ENCODE assay signal across 8 cellular contexts in genomic region chr9:136741885-136742568, GRCh38. TPM values are rescaled to one million over a fixed set of nuclear protein-coding genes. Genes with fewer than 3 reads are reported as not detected.
DNase-seq lines count a peak whose midpoint lies in the region; ATAC-seq and TF ChIP-seq lines count a peak whose summit lies in the region.
"Had no signal": no experiment of that assay in that cellular context is flagged by ENCODE, and none has a peak within 500 bp of the region (broad histone marks: within the 10 kb centered on the region; RNA-seq: fewer than 3 reads in every experiment).

No MANE protein-coding gene starts in this region.

- DNase-seq in GM10248 (ENCODE audit: extremely low spot score) = peak; percentile 88
- peak; percentile 61 for DNase-seq in activated naive CD8-positive, alpha-beta T cell treated with anti-CD3 and anti-CD28 coated beads, Interleukin-2, amount 10 ng/mL, durations not matched to agents 7 days and 5 days
- no peak for DNase-seq in psoas muscle
- no peak for DNase-seq in NCI-H2227 treated with DMSO at 0.1 percent for 48 hours (lab: John Stamatoyannopoulos, UW)
- DNase-seq in erythroblast (lab: John Stamatoyannopoulos, UW) = no peak
- no peak for DNase-seq in globus pallidus (ENCODE audit: low spot score)

- peak overlapping the region; percentile 58 for H3K4me3 Mint-ChIP-seq in activated naive CD8-positive, alpha-beta T cell treated with anti-CD3 and anti-CD28 coated beads, Interleukin-2, amount 10 ng/mL, durations not matched to agents 7 days and 5 days

- H3K9me3 ChIP-seq in HEK293 (ENCODE audit: control insufficient read depth, insufficient read depth, low read depth, low read length) (no peaks in the 10 kb centered on the region), psoas muscle (no peaks in the 10 kb centered on the region)

- peaks cover 4% of the 10 kb centered on the region for H3K4me1 Mint-ChIP-seq in activated naive CD8-positive, alpha-beta T cell treated with anti-CD3 and anti-CD28 coated beads, Interleukin-2, amount 10 ng/mL, durations not matched to agents 7 days and 5 days

- H3K9me3 Mint-ChIP-seq in activated naive CD8-positive, alpha-beta T cell treated with anti-CD3 and anti-CD28 coated beads, Interleukin-2, amount 10 ng/mL, durations not matched to agents 7 days and 5 days = no peaks in the 10 kb centered on the region

- CTCF ChIA-PET in GM10248 (lab: Yijun Ruan, JAX) = interaction anchor here (0.7 to 3.4 kb wide), 10 partner anchors 9 to 495 kb away, joined by 3 to 27 read pairs (median 3); partner anchors contain the start of gene LCN8
- CTCF ChIA-PET in HEK293 (lab: Yijun Ruan, JAX) = interaction anchor here (0.7 to 1.2 kb wide), 2 partner anchors 13 to 16 kb away, joined by 6 to 14 read pairs; partner anchors contain the start of gene LCN8

- POLR2A ChIA-PET in GM10248 (lab: Yijun Ruan, JAX) = interaction anchor here (1.4 to 1.5 kb wide), 2 partner anchors 12 to 14 kb away, joined by 6 to 18 read pairs; no protein-coding TSS in a partner anchor
- POLR2A ChIA-PET in HEK293 (lab: Yijun Ruan, JAX) = interaction anchor here (2.3 kb wide), 1 partner anchor 13 kb away, joined by 7 read pairs; no protein-coding TSS in a partner anchor
- POLR2A ChIA-PET in activated naive CD8-positive, alpha-beta T cell treated with anti-CD3 and anti-CD28 coated beads, Interleukin-2, amount 10 ng/mL, durations not matched to agents 7 days and 5 days (lab: Charles Lee) = interaction anchor here (0.6 to 3.9 kb wide), 3 partner anchors 12 to 26 kb away, joined by 3 to 20 read pairs (median 6); no protein-coding TSS in a partner anchor

- H3K27me3 Mint-ChIP-seq in activated naive CD8-positive, alpha-beta T cell treated with anti-CD3 and anti-CD28 coated beads, Interleukin-2, amount 10 ng/mL, durations not matched to agents 7 days and 5 days = no peaks in the 10 kb centered on the region

- H3K27ac ChIP-seq in HEK293 (ENCODE audit: extremely low read depth, low read depth, low read length) (no peak overlapping the region), psoas muscle (no peak overlapping the region)

- no peak for TF ChIP-seq POLR2A in erythroblast (IDR thresholded peaks at IDR 0.05; ENCODE audit: low read length)

- H3K4me3 ChIP-seq in HEK293 (ENCODE audit: low read depth, low read length) = no peak overlapping the region
- no peak overlapping the region for H3K4me3 ChIP-seq in psoas muscle

- H3K36me3 Mint-ChIP-seq in activated naive CD8-positive, alpha-beta T cell treated with anti-CD3 and anti-CD28 coated beads, Interleukin-2, amount 10 ng/mL, durations not matched to agents 7 days and 5 days = no peaks in the 10 kb centered on the region

- H3K27me3 ChIP-seq in psoas muscle (ENCODE audit: insufficient read depth in 3 of 3, low read length in 2 of 3) = peaks cover 0 to 45% (median 16%) of the 10 kb centered on the region in 3 donors

- H3K36me3 ChIP-seq in HEK293 (ENCODE audit: control insufficient read depth in 2 of 2, insufficient read depth in 1 of 2, low read length in 2 of 2) (no peaks in the 10 kb centered on the region), psoas muscle (ENCODE audit: insufficient read depth in 1 of 2, low read depth in 1 of 2) (no peaks in the 10 kb centered on the region)

- no peak overlapping the region for H3K27ac Mint-ChIP-seq in activated naive CD8-positive, alpha-beta T cell treated with anti-CD3 and anti-CD28 coated beads, Interleukin-2, amount 10 ng/mL, durations not matched to agents 7 days and 5 days

- 24 to 33% (median 30%) methylated on average over 24 to 32 of the region's 32 CpGs for WGBS in psoas muscle, 3 donors

- intact Hi-C loops in psoas muscle (cut with DNase I) = no loop called here

- H3K4me1 ChIP-seq in HEK293 (ENCODE audit: control insufficient read depth, insufficient read depth, low read length) (no peaks in the 10 kb centered on the region), psoas muscle (no peaks in the 10 kb centered on the region)

- TF ChIP-seq CTCF in GM10248 (IDR thresholded peaks at IDR 0.05; ENCODE audit: control extremely low read depth, extremely low read depth, low read depth, missing control alignments) = no peak
- no peak for TF ChIP-seq CTCF in HEK293 (tag by site-specific recombination; IDR thresholded peaks at IDR 0.05)
- no peak for TF ChIP-seq CTCF in psoas muscle (IDR thresholded peaks at IDR 0.05)

- ATAC-seq in activated naive CD8-positive, alpha-beta T cell treated with anti-CD3 and anti-CD28 coated beads, Interleukin-2, amount 10 ng/mL, durations not matched to agents 7 days and 5 days (ENCODE audit: low read depth) = peak; percentile 67
- peak in 3 of 4 donors; percentile 15 to 38 (median 16) for ATAC-seq in psoas muscle

TF ChIP-seq in HEK293, 187 proteins besides CTCF, POLR2A, EP300 and RAD21:
- TF ChIP-seq ZIC2 (tag by site-specific recombination; IDR thresholded peaks at IDR 0.05) (0 out of 2 replicates have a peak, but pooled peaks have one; percentile 30), ZNF785 (tag by site-specific recombination; IDR thresholded peaks at IDR 0.05) (no peak), EGR2 (tag by site-specific recombination; IDR thresholded peaks at IDR 0.05; ENCODE audit: low read depth) (peak; percentile 70; the same call in 1 of the 2 replicates), ZFHX2 (tag by site-specific recombination; conservative IDR thresholded peaks at IDR 0.05) (peak; percentile 75), ZNF701 (tag by site-specific recombination; IDR thresholded peaks at IDR 0.05) (no peak), TCF7L2 (IDR thresholded peaks at IDR 0.05; ENCODE audit: borderline replicate concordance, low read depth, low read length) (no peak), ZNF830 (tag by site-specific recombination; IDR thresholded peaks at IDR 0.05; ENCODE audit: low read depth) (no peak)

RNA-seq across cellular contexts. Expression of gene LCN10, which starts 0.7 kb away (rescaled TPM):
- total RNA-seq in activated naive CD8-positive, alpha-beta T cell treated with anti-CD3 and anti-CD28 coated beads, Interleukin-2, amount 10 ng/mL, durations not matched to agents 7 days and 5 days = 1 to 10 TPM in 1 of 2 experiments, under 1 TPM in 1; 1.00 to 1.0 TPM
- 1 to 10 TPM in 3 of 4 donors, not detected in 1; 3.2 to 4.9 (median 4.1) TPM for total RNA-seq in psoas muscle
- polyA plus RNA-seq in psoas muscle = 1 to 10 TPM; 3.0 to 4.6 (median 4.0) TPM
- total RNA-seq: dermis blood vessel endothelial cell had no signal

RNA-seq across cellular contexts. Expression of gene LCN6, which starts 6.3 kb away (rescaled TPM):
- total RNA-seq in activated naive CD8-positive, alpha-beta T cell treated with anti-CD3 and anti-CD28 coated beads, Interleukin-2, amount 10 ng/mL, durations not matched to agents 7 days and 5 days = not detected
- 10 to 100 TPM in 1 of 4 donors, 1 to 10 TPM in 2, under 1 TPM in 1; 0.44 to 14.7 (median 5.5) TPM for total RNA-seq in psoas muscle
- polyA plus RNA-seq in psoas muscle = 10 to 100 TPM; 10.7 to 15.0 (median 10.8) TPM

RNA-seq across cellular contexts. Expression of gene LCN8, which starts 16.0 kb away (rescaled TPM):
- total RNA-seq in activated naive CD8-positive, alpha-beta T cell treated with anti-CD3 and anti-CD28 coated beads, Interleukin-2, amount 10 ng/mL, durations not matched to agents 7 days and 5 days = not detected
- 1 to 10 TPM in 1 of 4 donors, under 1 TPM in 2, not detected in 1; 0.44 to 1.5 (median 0.50) TPM for total RNA-seq in psoas muscle
- polyA plus RNA-seq in psoas muscle = under 1 TPM in 2 of 3 donors, not detected in 1; 0.16 to 0.17 TPM
- total RNA-seq: dermis blood vessel endothelial cell had no signal

RNA-seq across cellular contexts. Expression of gene LCN15, which starts 22.3 kb away (rescaled TPM):
- not detected for total RNA-seq in activated naive CD8-positive, alpha-beta T cell treated with anti-CD3 and anti-CD28 coated beads, Interleukin-2, amount 10 ng/mL, durations not matched to agents 7 days and 5 days
- total RNA-seq in psoas muscle = under 1 TPM in 1 of 4 donors, not detected in 3; 0.22 TPM
- polyA plus RNA-seq in psoas muscle = 1 to 10 TPM in 1 of 3 donors, under 1 TPM in 1, not detected in 1; 0.14 to 1.4 TPM
- total RNA-seq: dermis blood vessel endothelial cell had no signal

RNA-seq across cellular contexts. Expression of gene DIPK1B, which starts 29.7 kb away (rescaled TPM):
- under 1 TPM in 1 of 2 experiments, not detected in 1; 0.11 TPM for total RNA-seq in activated naive CD8-positive, alpha-beta T cell treated with anti-CD3 and anti-CD28 coated beads, Interleukin-2, amount 10 ng/mL, durations not matched to agents 7 days and 5 days
- total RNA-seq in psoas muscle = 1 to 10 TPM; 1.4 to 2.7 (median 2.3) TPM
- 1 to 10 TPM; 2.2 to 5.3 (median 3.5) TPM for polyA plus RNA-seq in psoas muscle

Comparison
In these comparisons a context has a peak if more than half of its experiments do, and no peak if none do; other contexts are left out.
1. DNase-seq: peak in GM10248 (single experiment) and activated naive CD8-positive, alpha-beta T cell treated with anti-CD3 and anti-CD28 coated beads, Interleukin-2, amount 10 ng/mL, durations not matched to agents 7 days and 5 days (single experiment); none in psoas muscle (0 of 2), NCI-H2227 treated with DMSO at 0.1 percent for 48 hours (single experiment), erythroblast (0 of 2) and globus pallidus (single experiment).